10 cellular contexts compared by ENCODE assay signal in genomic region chr9:35914307-35914807, GRCh38. TPM values are rescaled to one million over a fixed set of nuclear protein-coding genes. Genes with fewer than 3 reads are reported as not detected.
A peak's percentile ranks its signal among the peaks of the same experiment; 100 is the strongest.
DNase-seq lines count a peak whose midpoint lies in the region; ATAC-seq and TF ChIP-seq lines count a peak whose summit lies in the region.
"Had no signal": no experiment of that assay in that cellular context is flagged by ENCODE, and none has a peak within 500 bp of the region (broad histone marks: within the 10 kb centered on the region; RNA-seq: fewer than 3 reads in every experiment).

No MANE protein-coding gene starts in this region.

- ATAC-seq in activated CD8-positive, alpha-beta memory T cell treated with anti-CD3 and anti-CD28 coated beads, Interleukin-2, amount 10 ng/mL, durations not matched to agents 7 days and 5 days = peak; percentile 71
- ATAC-seq in upper lobe of right lung (peak; percentile 77), HG03159 (IDR thresholded peaks at IDR 0.05; ENCODE audit: unreplicated experiment) (no peak)

- H3K9me3 Mint-ChIP-seq in activated CD8-positive, alpha-beta memory T cell treated with anti-CD3 and anti-CD28 coated beads, Interleukin-2, amount 10 ng/mL, durations not matched to agents 7 days and 5 days (ENCODE audit: low read depth) = no peaks in the 10 kb centered on the region
- H3K9me3 Mint-ChIP-seq: T-cell had no signal

- H3K4me1 Mint-ChIP-seq in activated CD8-positive, alpha-beta memory T cell treated with anti-CD3 and anti-CD28 coated beads, Interleukin-2, amount 10 ng/mL, durations not matched to agents 7 days and 5 days = peaks cover 19% of the 10 kb centered on the region

- no peak overlapping the region for H3K9ac ChIP-seq in liver (ENCODE audit: low read depth in 1 of 2, low read length in 2 of 2)

- H3K4me3 Mint-ChIP-seq in activated CD8-positive, alpha-beta memory T cell treated with anti-CD3 and anti-CD28 coated beads, Interleukin-2, amount 10 ng/mL, durations not matched to agents 7 days and 5 days = no peak overlapping the region
- H3K4me3 Mint-ChIP-seq: T-cell had no signal

- no peaks in the 10 kb centered on the region for H3K36me3 Mint-ChIP-seq in activated CD8-positive, alpha-beta memory T cell treated with anti-CD3 and anti-CD28 coated beads, Interleukin-2, amount 10 ng/mL, durations not matched to agents 7 days and 5 days
- H3K36me3 Mint-ChIP-seq: T-cell had no signal

- H3K4me3 ChIP-seq in liver (ENCODE audit: low read depth in 1 of 3, low read length in 3 of 3) = no peak overlapping the region
- H3K4me3 ChIP-seq in upper lobe of right lung = no peak overlapping the region

- 26% methylated on average over 9 of the region's 9 CpGs for WGBS in liver

- H3K27ac ChIP-seq in liver (ENCODE audit: low read depth in 1 of 2, low read length in 2 of 2) = peak overlapping the region in 1 of 2 donors; percentile 40
- peak overlapping the region; percentile 60 for H3K27ac ChIP-seq in upper lobe of right lung

- CTCF ChIA-PET in activated CD8-positive, alpha-beta memory T cell treated with anti-CD3 and anti-CD28 coated beads, Interleukin-2, amount 10 ng/mL, durations not matched to agents 7 days and 5 days (lab: Charles Lee) = no interaction called here

- no peaks in the 10 kb centered on the region for H3K27me3 ChIP-seq in liver (ENCODE audit: control insufficient read depth in 4 of 4, insufficient read depth in 4 of 4, low read length in 3 of 4)
- H3K27me3 ChIP-seq in upper lobe of right lung = no peaks in the 10 kb centered on the region

- H3K9me3 ChIP-seq in liver (ENCODE audit: control insufficient read depth in 4 of 4, low read length in 3 of 4) = no peaks in the 10 kb centered on the region
- H3K9me3 ChIP-seq in upper lobe of right lung = no peaks in the 10 kb centered on the region

- peak in 1 of 2 donors; percentile 40 for TF ChIP-seq RAD21 in liver (IDR thresholded peaks at IDR 0.05)

- H3K27me3 Mint-ChIP-seq in activated CD8-positive, alpha-beta memory T cell treated with anti-CD3 and anti-CD28 coated beads, Interleukin-2, amount 10 ng/mL, durations not matched to agents 7 days and 5 days = no peaks in the 10 kb centered on the region
- H3K27me3 Mint-ChIP-seq: T-cell had no signal

- H3K4me1 ChIP-seq in liver (ENCODE audit: control insufficient read depth in 4 of 4, insufficient read depth in 4 of 4, low read length in 3 of 4) = peaks cover 0 to 25% (median 7%) of the 10 kb centered on the region in 4 donors
- H3K4me1 ChIP-seq in upper lobe of right lung = peaks cover 33% of the 10 kb centered on the region

- H3K36me3 ChIP-seq in liver (ENCODE audit: control insufficient read depth in 4 of 4, insufficient read depth in 3 of 4, low read depth in 1 of 4, low read length in 3 of 4) = no peaks in the 10 kb centered on the region
- no peaks in the 10 kb centered on the region for H3K36me3 ChIP-seq in upper lobe of right lung

- no peak overlapping the region for H3K27ac Mint-ChIP-seq in activated CD8-positive, alpha-beta memory T cell treated with anti-CD3 and anti-CD28 coated beads, Interleukin-2, amount 10 ng/mL, durations not matched to agents 7 days and 5 days
- H3K27ac Mint-ChIP-seq: T-cell had no signal

- intact Hi-C loops in upper lobe of right lung (cut with DNase I) = no loop called here

- no peak for TF ChIP-seq CTCF in liver (IDR thresholded peaks at IDR 0.05; ENCODE audit: low read depth, low read length, missing input control)
- no peak for TF ChIP-seq CTCF in upper lobe of right lung (IDR thresholded peaks at IDR 0.05)

- no peak for DNase-seq in activated CD8-positive, alpha-beta memory T cell treated with anti-CD3 and anti-CD28 coated beads, Interleukin-2, amount 10 ng/mL, durations not matched to agents 7 days and 5 days
- no peak for DNase-seq in activated CD8-positive, alpha-beta memory T cell treated with anti-CD3 and anti-CD28 coated beads, Interleukin-2, amount 50 U/mL, for 4 hours
- DNase-seq in cerebellar cortex (ENCODE audit: low spot score) (peak; percentile 33), upper lobe of right lung (peak; percentile 72), HUDEP-2 (lab: John Stamatoyannopoulos, UW; ENCODE audit: unreplicated experiment in 76 of 76) (no peak), NCI-H1105 (lab: John Stamatoyannopoulos, UW) (no peak)
- DNase-seq: stimulated activated naive CD4-positive, alpha-beta T cell treated with Interleukin-2 at 50 U/mL for 16 hours had no signal

TF ChIP-seq in liver, 16 proteins besides CTCF, POLR2A, EP300 and RAD21:
- no peak for TF ChIP-seq MAX (IDR thresholded peaks at IDR 0.05)
- TF ChIP-seq EGR1 (IDR thresholded peaks at IDR 0.05; ENCODE audit: low read depth in 2 of 2) = no peak
- TF ChIP-seq NR2F2 (IDR thresholded peaks at IDR 0.05) = peak; percentile 96
- TF ChIP-seq FOXA2 (IDR thresholded peaks at IDR 0.05) = no peak
- TF ChIP-seq SP1 (IDR thresholded peaks at IDR 0.05) = peak; percentile 62
- TF ChIP-seq YY1 (IDR thresholded peaks at IDR 0.05) = no peak
- TF ChIP-seq FOXA1 (IDR thresholded peaks at IDR 0.05) = no peak
- peak; percentile 58 to 61 for TF ChIP-seq HNF4A (conservative IDR thresholded peaks at IDR 0.05)
- TF ChIP-seq GABPA (IDR thresholded peaks at IDR 0.05 in 1 of 2, conservative IDR thresholded peaks at IDR 0.05 in 1 of 2) = peak in 1 of 2 donors; percentile 30
- TF ChIP-seq RXRA (IDR thresholded peaks at IDR 0.05) = peak; percentile 45 to 60
- TF ChIP-seq REST (IDR thresholded peaks at IDR 0.05) = no peak

RNA-seq across cellular contexts. Expression of gene SPAAR, which starts 5.1 kb away (rescaled TPM):
- not detected for total RNA-seq in activated CD8-positive, alpha-beta memory T cell treated with anti-CD3 and anti-CD28 coated beads, Interleukin-2, amount 10 ng/mL, durations not matched to agents 7 days and 5 days
- 1 to 10 TPM in 1 of 2 donors, under 1 TPM in 1; 0.65 to 2.4 TPM for total RNA-seq in liver
- 1 to 10 TPM; 1.1 TPM for polyA plus RNA-seq in liver
- 13.5 TPM for total RNA-seq in upper lobe of right lung
- total RNA-seq: T-cell had no signal

RNA-seq across cellular contexts. Expression of gene HRCT1, which starts 8.4 kb away (rescaled TPM):
- not detected for total RNA-seq in activated CD8-positive, alpha-beta memory T cell treated with anti-CD3 and anti-CD28 coated beads, Interleukin-2, amount 10 ng/mL, durations not matched to agents 7 days and 5 days
- total RNA-seq in liver = under 1 TPM; 0.08 to 0.09 TPM
- polyA plus RNA-seq in liver = 1 to 10 TPM in 1 of 2 donors, under 1 TPM in 1; 0.44 to 2.9 TPM
- total RNA-seq in upper lobe of right lung = 10.8 TPM
- total RNA-seq: T-cell had no signal

RNA-seq across cellular contexts. Expression of gene OR2S2, which starts 43.6 kb away (rescaled TPM):
- not detected for total RNA-seq in activated CD8-positive, alpha-beta memory T cell treated with anti-CD3 and anti-CD28 coated beads, Interleukin-2, amount 10 ng/mL, durations not matched to agents 7 days and 5 days
- not detected for total RNA-seq in liver
- not detected for polyA plus RNA-seq in liver
- total RNA-seq in upper lobe of right lung = not detected
- total RNA-seq: T-cell had no signal

RNA-seq across cellular contexts. Expression of gene OR13J1, which starts 44.2 kb away (rescaled TPM):
- total RNA-seq in activated CD8-positive, alpha-beta memory T cell treated with anti-CD3 and anti-CD28 coated beads, Interleukin-2, amount 10 ng/mL, durations not matched to agents 7 days and 5 days = not detected
- not detected for total RNA-seq in liver
- polyA plus RNA-seq in liver = not detected
- not detected for total RNA-seq in upper lobe of right lung
- total RNA-seq: T-cell had no signal

Comparison
In these comparisons a context has a peak if more than half of its experiments do, and no peak if none do; other contexts are left out.
1. DNase-seq: peak in cerebellar cortex (single experiment) and upper lobe of right lung (single experiment); none in activated CD8-positive, alpha-beta memory T cell treated with anti-CD3 and anti-CD28 coated beads, Interleukin-2, amount 10 ng/mL, durations not matched to agents 7 days and 5 days (single experiment), activated CD8-positive, alpha-beta memory T cell treated with anti-CD3 and anti-CD28 coated beads, Interleukin-2, amount 50 U/mL, for 4 hours (single experiment), HUDEP-2 (0 of 76) and NCI-H1105 (single experiment).
2. RNA of gene HRCT1, which starts 8.4 kb away (total RNA-seq): 10.8 TPM in upper lobe of right lung (single experiment); 0.08 to 0.09 TPM in liver and not detected in activated CD8-positive, alpha-beta memory T cell treated with anti-CD3 and anti-CD28 coated beads, Interleukin-2, amount 10 ng/mL, durations not matched to agents 7 days and 5 days; every median in the first group is over 10 times any median in the second.